Comparison of ENCODE assay signal across 12 cellular contexts in the genomic region with DNA sequence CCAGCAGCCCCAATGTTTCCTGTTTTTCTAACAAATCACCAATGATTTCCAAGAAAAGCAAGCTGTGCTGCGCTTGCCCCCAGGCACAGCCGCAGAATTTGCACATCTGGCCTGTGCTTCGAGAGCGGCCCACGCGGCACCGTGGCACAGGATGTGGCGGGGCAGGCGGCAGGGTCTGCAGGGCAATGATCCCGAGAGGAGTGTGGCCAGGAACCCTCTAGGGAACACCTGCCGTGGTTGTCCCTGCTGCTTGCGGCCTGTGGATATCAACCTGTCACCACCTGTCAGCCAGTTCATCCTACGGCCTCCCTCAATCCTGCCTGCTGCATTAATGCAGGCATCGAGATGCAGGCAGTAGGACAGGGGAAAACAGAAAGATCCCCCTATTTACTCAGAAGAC. TPM values are rescaled to one million over a fixed set of nuclear protein-coding genes. Genes with fewer than 3 reads are reported as not detected.
DNase-seq lines count a peak whose midpoint lies in the region; ATAC-seq, FAIRE-seq and TF ChIP-seq lines count a peak whose summit lies in the region.
"Had no signal": no experiment of that assay in that cellular context is flagged by ENCODE, and none has a peak within 500 bp of the region (broad histone marks: within the 10 kb centered on the region; RNA-seq: fewer than 3 reads in every experiment).

No MANE protein-coding gene starts in this region.

- H3K27ac ChIP-seq in left ventricle myocardium inferior (replicated peaks), result no peak overlapping the region
- H3K27ac ChIP-seq in H1 (ENCODE audit: low read depth, low read length), result no peak overlapping the region
- H3K27ac ChIP-seq in upper lobe of right lung, result peak overlapping the region; percentile 3
- H3K27ac ChIP-seq in SJCRH30, result no peak overlapping the region
- H3K27ac ChIP-seq: A549, hepatocyte had no signal

- no peaks in the 10 kb centered on the region for H3K79me2 ChIP-seq in H1 (ENCODE audit: control insufficient read depth in 1 of 2, insufficient read depth in 2 of 2, low read length in 2 of 2)
- H3K79me2 ChIP-seq: hepatocyte had no signal

- TF ChIP-seq RAD21 in H1 (IDR thresholded peaks at IDR 0.05 in 1 of 2, conservative IDR thresholded peaks at IDR 0.05 in 1 of 2; ENCODE audit: low read depth in 2 of 2, low read length in 2 of 2), result no peak

- no peaks in the 10 kb centered on the region for H3K23me2 ChIP-seq in H1 (ENCODE audit: low read depth, low read length)

- peaks cover 68% of the 10 kb centered on the region for H3K4me1 Mint-ChIP-seq in activated CD4-positive, alpha-beta T cell treated with anti-CD3 and anti-CD28 coated beads, Interleukin-2, amount 10 ng/mL, durations not matched to agents 24 days and 14 days

- no peak overlapping the region for H3K23ac ChIP-seq in H1 (ENCODE audit: insufficient read length)

- peak overlapping the region; percentile 79 for H3K4me3 Mint-ChIP-seq in activated CD4-positive, alpha-beta T cell treated with anti-CD3 and anti-CD28 coated beads, Interleukin-2, amount 10 ng/mL, durations not matched to agents 24 days and 14 days

- peak; percentile 28 for ATAC-seq in left ventricle myocardium superior
- peak; percentile 77 for ATAC-seq in upper lobe of right lung
- no peak for ATAC-seq in GM18511 (IDR thresholded peaks at IDR 0.05; ENCODE audit: unreplicated experiment)
- ATAC-seq: K562 had no signal

- H3K36me3 ChIP-seq in left ventricle myocardium inferior, result no peaks in the 10 kb centered on the region
- no peaks in the 10 kb centered on the region for H3K36me3 ChIP-seq in H1 (ENCODE audit: control insufficient read depth in 2 of 4, insufficient read depth in 4 of 4, low read length in 3 of 4)
- H3K36me3 ChIP-seq in upper lobe of right lung, result no peaks in the 10 kb centered on the region
- H3K36me3 ChIP-seq in SJCRH30, result no peaks in the 10 kb centered on the region

- H3K9me3 ChIP-seq in left ventricle myocardium inferior (replicated peaks) (peaks cover 12% of the 10 kb centered on the region), H1 (ENCODE audit: insufficient read depth in 2 of 2, low read depth in 1 of 2, low read length in 1 of 2) (no peaks in the 10 kb centered on the region), upper lobe of right lung (no peaks in the 10 kb centered on the region), SJCRH30 (replicated peaks) (no peaks in the 10 kb centered on the region)

- FAIRE-seq in H1 (lab: Jason Lieb, UNC), result no peak
- FAIRE-seq: A549, K562 had no signal

- TF ChIP-seq EP300 in H1 (IDR thresholded peaks at IDR 0.05; ENCODE audit: borderline replicate concordance in 1 of 2, low read depth in 2 of 2, low read length in 2 of 2), result no peak

- no peak for TF ChIP-seq POLR2A in H1 (IDR thresholded peaks at IDR 0.05; ENCODE audit: control extremely low read depth in 1 of 2, low read depth in 2 of 2, low read length in 2 of 2)

- no peak overlapping the region for H2BK20ac ChIP-seq in H1 (ENCODE audit: low read length)

- H4K20me1 ChIP-seq in H1 (replicated peaks in 1 of 2; ENCODE audit: control insufficient read depth in 1 of 2, insufficient read depth in 2 of 2, low read length in 2 of 2), result no peaks in the 10 kb centered on the region

- peak overlapping the region; percentile 98 for H3K27ac Mint-ChIP-seq in activated CD4-positive, alpha-beta T cell treated with anti-CD3 and anti-CD28 coated beads, Interleukin-2, amount 10 ng/mL, durations not matched to agents 24 days and 14 days

- peaks cover 50% of the 10 kb centered on the region for H3K36me3 Mint-ChIP-seq in activated CD4-positive, alpha-beta T cell treated with anti-CD3 and anti-CD28 coated beads, Interleukin-2, amount 10 ng/mL, durations not matched to agents 24 days and 14 days (ENCODE audit: low read depth)

- POLR2A ChIA-PET in H1 (lab: Charles Lee; ENCODE audit: partially characterized antibody), result no interaction called here

- no peak overlapping the region for H3K4me2 ChIP-seq in H1 (ENCODE audit: insufficient read depth in 1 of 2, low read depth in 2 of 2, low read length in 2 of 2)
- H3K4me2 ChIP-seq: A549, hepatocyte, smooth muscle cell had no signal

- 90% methylated on average over 14 of the region's 14 CpGs; no CpG with 5 or more reads in 1 of the 2 experiments for WGBS in H1 (ENCODE audit: extremely low coverage in 1 of 2, insufficient coverage in 1 of 2, insufficient read length in 1 of 2, insufficient replicate concordance in 2 of 2, low coverage in 1 of 2, low lambda C conversion rate in 2 of 2, missing lambda C conversion rate in 1 of 2), 2 experiments

- no peak overlapping the region for H2BK5ac ChIP-seq in H1 (ENCODE audit: low read depth, low read length)

- H3K4me1 ChIP-seq in left ventricle myocardium inferior, result no peaks in the 10 kb centered on the region
- peaks cover 2 to 6% (median 6%) of the 10 kb centered on the region in 4 experiments; a peak in 5 of 7 replicates for H3K4me1 ChIP-seq in H1 (replicated peaks in 1 of 4; ENCODE audit: control insufficient read depth in 3 of 4, insufficient read depth in 4 of 4, low read length in 3 of 4)
- H3K4me1 ChIP-seq in upper lobe of right lung, result no peaks in the 10 kb centered on the region
- no peaks in the 10 kb centered on the region for H3K4me1 ChIP-seq in SJCRH30
- H3K4me1 ChIP-seq: A549 had no signal

- peak overlapping the region; percentile 58; the same call in 1 of the 2 replicates for H4K8ac ChIP-seq in H1 (ENCODE audit: extremely low read depth, insufficient read depth, low read length)

- H2BK12ac ChIP-seq in H1 (ENCODE audit: low read depth, low read length), result no peak overlapping the region

- no peak overlapping the region for H2AK5ac ChIP-seq in H1 (ENCODE audit: low read depth, low read length)

- H3K27me3 ChIP-seq in left ventricle myocardium inferior (ENCODE audit: low read depth) (peaks cover 83% of the 10 kb centered on the region), H1 (replicated peaks in 1 of 4; ENCODE audit: control insufficient read depth in 3 of 4, extremely low read depth in 1 of 4, insufficient read depth in 3 of 4, low read length in 3 of 4) (no peaks in the 10 kb centered on the region), upper lobe of right lung (no peaks in the 10 kb centered on the region), SJCRH30 (no peaks in the 10 kb centered on the region)

- H2BK120ac ChIP-seq in H1 (replicated peaks; ENCODE audit: low read depth, low read length), result no peak overlapping the region

- DNase-seq in left ventricle myocardium superior (no peak), left ventricle myocardium inferior (no peak), H1 (ENCODE audit: low read depth in 1 of 2, low spot score in 2 of 2) (no peak), upper lobe of right lung (peak; percentile 75), NCI-H1417 treated with DMSO at 0.1 percent for 48 hours (lab: John Stamatoyannopoulos, UW) (no peak), SJCRH30 (no peak)
- DNase-seq in activated CD4-positive, alpha-beta T cell treated with anti-CD3 and anti-CD28 coated beads, Interleukin-2, amount 10 ng/mL, durations not matched to agents 24 days and 14 days, result peak; percentile 92

- TF ChIP-seq CTCF in left ventricle myocardium inferior (IDR thresholded peaks at IDR 0.05; ENCODE audit: borderline replicate concordance) (no peak), H1 (IDR thresholded peaks at IDR 0.05; ENCODE audit: control extremely low read depth in 1 of 3, insufficient read depth in 1 of 3, low read depth in 1 of 3, low read length in 3 of 3) (no peak), upper lobe of right lung (IDR thresholded peaks at IDR 0.05) (no peak)

- peaks cover 3% of the 10 kb centered on the region for H3K9me3 Mint-ChIP-seq in activated CD4-positive, alpha-beta T cell treated with anti-CD3 and anti-CD28 coated beads, Interleukin-2, amount 10 ng/mL, durations not matched to agents 24 days and 14 days

- intact Hi-C loops in left ventricle myocardium superior (cut with micrococcal nuclease) (no loop called here), left ventricle myocardium inferior (cut with micrococcal nuclease) (no loop called here), upper lobe of right lung (cut with DNase I) (no loop called here)
- intact Hi-C loops in activated CD4-positive, alpha-beta T cell treated with anti-CD3 and anti-CD28 coated beads, Interleukin-2, amount 10 ng/mL, durations not matched to agents 24 days and 14 days (cut with micrococcal nuclease), result loop anchor here (1.0 to 2.0 kb wide), 3 partner anchors 8 to 43 kb away; no protein-coding TSS in a partner anchor

- CTCF ChIA-PET in H1 (lab: Charles Lee; ENCODE audit: partially characterized antibody), result interaction anchor here (0.9 to 2.1 kb wide), 2 partner anchors 20 to 43 kb away, joined by 4 read pairs; no protein-coding TSS in a partner anchor

- no peak overlapping the region for H2BK15ac ChIP-seq in H1 (ENCODE audit: low read length)

- no peak overlapping the region for H3K18ac ChIP-seq in H1 (ENCODE audit: extremely low read depth, low read length)

- no peak overlapping the region for H4K91ac ChIP-seq in H1 (replicated peaks; ENCODE audit: insufficient read length, low read length)

- no peak overlapping the region for H3K56ac ChIP-seq in H1 (replicated peaks; ENCODE audit: insufficient read length, low read depth, low read length)

- H3K27me3 Mint-ChIP-seq in activated CD4-positive, alpha-beta T cell treated with anti-CD3 and anti-CD28 coated beads, Interleukin-2, amount 10 ng/mL, durations not matched to agents 24 days and 14 days, result no peaks in the 10 kb centered on the region

- no peak overlapping the region for H4K5ac ChIP-seq in H1 (ENCODE audit: insufficient read length, low read depth, low read length)

- H3K4me3 ChIP-seq in left ventricle myocardium inferior (no peak overlapping the region), H1 (ENCODE audit: extremely low read depth in 1 of 4, insufficient read depth in 2 of 4, low read depth in 3 of 4, low read length in 4 of 4) (no peak overlapping the region), upper lobe of right lung (no peak overlapping the region), SJCRH30 (no peak overlapping the region)
- H3K4me3 ChIP-seq: A549, hepatocyte, K562, smooth muscle cell had no signal

- no peak overlapping the region for H3K4ac ChIP-seq in H1 (replicated peaks; ENCODE audit: insufficient read length, low read depth, low read length)

- H2AFZ ChIP-seq in H1 (ENCODE audit: low read length), result no peak overlapping the region
- H2AFZ ChIP-seq: hepatocyte had no signal

- H3K14ac ChIP-seq in H1 (ENCODE audit: insufficient read length), result no peak overlapping the region

- no peak overlapping the region for H3K9ac ChIP-seq in H1 (replicated peaks in 1 of 4; ENCODE audit: extremely low read depth in 1 of 4, low read depth in 3 of 4, low read length in 3 of 4)

- H3K79me1 ChIP-seq in H1 (ENCODE audit: low read depth, low read length), result no peaks in the 10 kb centered on the region

RNA-seq across cellular contexts. Expression of a gene that starts 24.0 kb away (rescaled TPM):
- total RNA-seq in left ventricle myocardium superior (2.5 TPM), left ventricle myocardium inferior (2.7 TPM), upper lobe of right lung (37.7 TPM)
- 32.6 and 36.8 TPM in 2 replicates for total RNA-seq in activated CD4-positive, alpha-beta T cell treated with anti-CD3 and anti-CD28 coated beads, Interleukin-2, amount 10 ng/mL, durations not matched to agents 24 days and 14 days
- 4.3 and 4.5 TPM in 2 replicates for total RNA-seq in H1 (2021; fragmentation: NEBNext Ultra II Directional; extraction: Animal tissue kit (Norgen Biotek cat#: 25700))
- polyA plus RNA-seq in H1 (2011; rRNA removed), result 2.7 and 4.2 TPM in 2 replicates
- 2.9 TPM for polyA plus RNA-seq in H1 (2011; cell fraction: cytosol; rRNA removed)
- 6.8 TPM for polyA plus RNA-seq in H1 (2011; cell fraction: nucleus; rRNA removed)
- 3.5 to 6.0 TPM (median 3.9 TPM) in 4 replicates for polyA plus RNA-seq in H1 (2012, experiment 1 of 2)
- 2.5 TPM for polyA plus RNA-seq in H1 (2012, experiment 2 of 2)
- 3.0 TPM for polyA plus RNA-seq in H1 (2013, experiment 1 of 2)
- polyA plus RNA-seq in H1 (2013, experiment 2 of 2), result 2.9 TPM
- 4.7 and 5.2 TPM in 2 replicates for polyA minus RNA-seq in H1 (2011; rRNA and poly(A)+ RNA removed)
- polyA minus RNA-seq in H1 (2011; cell fraction: cytosol; rRNA and poly(A)+ RNA removed), result 4.8 TPM
- 6.2 TPM for polyA minus RNA-seq in H1 (2011; cell fraction: nucleus; rRNA and poly(A)+ RNA removed)
- not detected in 2 replicates for total RNA-seq in SJCRH30 (2014; rRNA removed; shearing (Covaris generic))
- total RNA-seq: smooth muscle cell had no signal
- polyA plus RNA-seq: hepatocyte, smooth muscle cell had no signal

Comparison
In these comparisons a context has a peak if more than half of its experiments do, and no peak if none do; other contexts are left out.
1. DNase-seq: peak in activated CD4-positive, alpha-beta T cell treated with anti-CD3 and anti-CD28 coated beads, Interleukin-2, amount 10 ng/mL, durations not matched to agents 24 days and 14 days (single experiment) and upper lobe of right lung (single experiment); none in left ventricle myocardium superior (single experiment), left ventricle myocardium inferior (single experiment), H1 (0 of 2), NCI-H1417 treated with DMSO at 0.1 percent for 48 hours (single experiment) and SJCRH30 (0 of 2).